Comparison of ENCODE assay signal across 1 cellular context in the genomic region with DNA sequence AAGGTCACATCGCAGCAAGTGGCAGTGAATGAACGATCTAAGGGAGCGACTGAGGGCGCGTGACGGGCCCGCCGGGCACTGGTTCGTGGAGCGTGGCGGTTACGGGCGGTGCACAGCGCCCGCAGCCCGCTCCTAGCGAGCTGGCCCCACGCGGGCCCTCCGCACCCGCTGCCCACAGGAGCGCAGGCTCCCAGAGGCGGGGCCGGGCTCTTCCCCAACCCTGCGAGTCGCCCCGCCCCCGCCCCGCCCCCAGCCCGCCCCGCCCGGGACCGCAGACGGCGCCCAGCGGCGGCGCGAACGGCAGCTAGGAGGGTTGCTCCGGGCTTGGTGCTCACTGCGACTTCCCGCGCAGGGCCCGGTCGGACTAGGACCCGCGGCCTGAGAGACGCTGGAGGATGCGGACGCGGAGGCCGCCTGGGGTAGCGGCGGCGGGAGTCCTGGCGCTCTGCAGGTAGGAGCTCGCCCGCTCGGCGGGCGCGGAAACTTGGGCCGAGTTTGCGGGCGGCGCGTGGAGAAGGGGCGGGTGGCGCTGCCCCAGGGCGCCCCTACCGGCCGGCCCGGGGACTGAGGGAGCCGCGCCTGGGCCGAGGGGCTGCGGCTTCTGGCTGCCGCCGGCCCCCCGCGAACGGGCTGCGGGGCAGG.
A peak's percentile ranks its signal among the peaks of the same experiment; 100 is the strongest.
TF ChIP-seq lines count a peak whose summit lies in the region.

Gene C15orf39 (plus strand): TSS at position 274 of the 642 bp plus-strand sequence. CDS start 4,167 bp downstream, outside the sequence.

TF ChIP-seq in K562, 482 proteins besides CTCF, POLR2A, EP300 and RAD21 (continued from another document and continues in another):
- TF ChIP-seq FOXP4 (CRISPR knock-in tag; IDR thresholded peaks at IDR 0.05; ENCODE audit: borderline replicate concordance), result no peak
- TF ChIP-seq SAFB (IDR thresholded peaks at IDR 0.05; ENCODE audit: borderline replicate concordance, low read depth, low read length), result peak; percentile 1; the same call in 1 of the 2 replicates
- no peak for TF ChIP-seq ZNF311 (CRISPR knock-in tag; IDR thresholded peaks at IDR 0.05)
- TF ChIP-seq CEBPG (CRISPR knock-in tag; IDR thresholded peaks at IDR 0.05), result no peak
- no peak for TF ChIP-seq CEBPG (tag; conservative IDR thresholded peaks at IDR 0.05 in 1 of 2, IDR thresholded peaks at IDR 0.05 in 1 of 2)
- TF ChIP-seq MXI1 (IDR thresholded peaks at IDR 0.05; ENCODE audit: low read depth, low read length), result 0 out of 2 replicates have a peak, but pooled peaks have one; percentile 10
- TF ChIP-seq RCOR1 (IDR thresholded peaks at IDR 0.05; ENCODE audit: borderline replicate concordance in 1 of 2, low read depth in 2 of 2, low read length in 2 of 2), result no peak; a peak in 1 of 4 replicates
- TF ChIP-seq HSF4 (CRISPR knock-in tag; IDR thresholded peaks at IDR 0.05; ENCODE audit: borderline replicate concordance), result no peak
- peak; percentile 12; the same call in 1 of the 2 replicates for TF ChIP-seq CREM (IDR thresholded peaks at IDR 0.05; ENCODE audit: low read depth)
- peak; percentile 58 for TF ChIP-seq NCOR1 (IDR thresholded peaks at IDR 0.05)
- no peak for TF ChIP-seq ZNF3 (CRISPR knock-in tag; IDR thresholded peaks at IDR 0.05)
- TF ChIP-seq ZFPM2 (CRISPR knock-in tag; IDR thresholded peaks at IDR 0.05), result peak; percentile 78; the same call in 1 of the 2 replicates
- no peak for TF ChIP-seq KLF6 (CRISPR knock-in tag; IDR thresholded peaks at IDR 0.05; ENCODE audit: borderline replicate concordance)
- TF ChIP-seq CGGBP1 (CRISPR knock-in tag; IDR thresholded peaks at IDR 0.05), result peak; percentile 86; the same call in 1 of the 2 replicates
- TF ChIP-seq, protein P1, sequence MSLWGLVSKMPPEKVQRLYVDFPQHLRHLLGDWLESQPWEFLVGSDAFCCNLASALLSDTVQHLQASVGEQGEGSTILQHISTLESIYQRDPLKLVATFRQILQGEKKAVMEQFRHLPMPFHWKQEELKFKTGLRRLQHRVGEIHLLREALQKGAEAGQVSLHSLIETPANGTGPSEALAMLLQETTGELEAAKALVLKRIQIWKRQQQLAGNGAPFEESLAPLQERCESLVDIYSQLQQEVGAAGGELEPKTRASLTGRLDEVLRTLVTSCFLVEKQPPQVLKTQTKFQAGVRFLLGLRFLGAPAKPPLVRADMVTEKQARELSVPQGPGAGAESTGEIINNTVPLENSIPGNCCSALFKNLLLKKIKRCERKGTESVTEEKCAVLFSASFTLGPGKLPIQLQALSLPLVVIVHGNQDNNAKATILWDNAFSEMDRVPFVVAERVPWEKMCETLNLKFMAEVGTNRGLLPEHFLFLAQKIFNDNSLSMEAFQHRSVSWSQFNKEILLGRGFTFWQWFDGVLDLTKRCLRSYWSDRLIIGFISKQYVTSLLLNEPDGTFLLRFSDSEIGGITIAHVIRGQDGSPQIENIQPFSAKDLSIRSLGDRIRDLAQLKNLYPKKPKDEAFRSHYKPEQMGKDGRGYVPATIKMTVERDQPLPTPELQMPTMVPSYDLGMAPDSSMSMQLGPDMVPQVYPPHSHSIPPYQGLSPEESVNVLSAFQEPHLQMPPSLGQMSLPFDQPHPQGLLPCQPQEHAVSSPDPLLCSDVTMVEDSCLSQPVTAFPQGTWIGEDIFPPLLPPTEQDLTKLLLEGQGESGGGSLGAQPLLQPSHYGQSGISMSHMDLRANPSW (CRISPR knock-in tag; IDR thresholded peaks at IDR 0.05), result 0 out of 2 replicates have a peak, but pooled peaks have one; percentile 43
- peak; percentile 52 for TF ChIP-seq SMAD1 (IDR thresholded peaks at IDR 0.05; ENCODE audit: low read depth, low read length, partially characterized antibody)
- no peak for TF ChIP-seq SNRNP70 (optimal IDR thresholded peaks at IDR 0.05; ENCODE audit: low read depth, low read length)
- TF ChIP-seq, protein P2, sequence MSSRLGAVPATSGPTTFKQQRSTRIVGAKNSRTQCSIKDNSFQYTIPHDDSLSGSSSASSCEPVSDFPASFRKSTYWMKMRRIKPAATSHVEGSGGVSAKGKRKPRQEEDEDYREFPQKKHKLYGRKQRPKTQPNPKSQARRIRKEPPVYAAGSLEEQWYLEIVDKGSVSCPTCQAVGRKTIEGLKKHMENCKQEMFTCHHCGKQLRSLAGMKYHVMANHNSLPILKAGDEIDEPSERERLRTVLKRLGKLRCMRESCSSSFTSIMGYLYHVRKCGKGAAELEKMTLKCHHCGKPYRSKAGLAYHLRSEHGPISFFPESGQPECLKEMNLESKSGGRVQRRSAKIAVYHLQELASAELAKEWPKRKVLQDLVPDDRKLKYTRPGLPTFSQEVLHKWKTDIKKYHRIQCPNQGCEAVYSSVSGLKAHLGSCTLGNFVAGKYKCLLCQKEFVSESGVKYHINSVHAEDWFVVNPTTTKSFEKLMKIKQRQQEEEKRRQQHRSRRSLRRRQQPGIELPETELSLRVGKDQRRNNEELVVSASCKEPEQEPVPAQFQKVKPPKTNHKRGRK (tag; IDR thresholded peaks at IDR 0.05), result no peak
- TF ChIP-seq, protein P3, sequence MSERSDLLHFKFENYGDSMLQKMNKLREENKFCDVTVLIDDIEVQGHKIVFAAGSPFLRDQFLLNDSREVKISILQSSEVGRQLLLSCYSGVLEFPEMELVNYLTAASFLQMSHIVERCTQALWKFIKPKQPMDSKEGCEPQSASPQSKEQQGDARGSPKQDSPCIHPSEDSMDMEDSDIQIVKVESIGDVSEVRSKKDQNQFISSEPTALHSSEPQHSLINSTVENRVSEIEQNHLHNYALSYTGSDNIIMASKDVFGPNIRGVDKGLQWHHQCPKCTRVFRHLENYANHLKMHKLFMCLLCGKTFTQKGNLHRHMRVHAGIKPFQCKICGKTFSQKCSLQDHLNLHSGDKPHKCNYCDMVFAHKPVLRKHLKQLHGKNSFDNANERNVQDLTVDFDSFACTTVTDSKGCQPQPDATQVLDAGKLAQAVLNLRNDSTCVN (CRISPR knock-in tag; IDR thresholded peaks at IDR 0.05), result no peak
- TF ChIP-seq NR2C2 (CRISPR knock-in tag; IDR thresholded peaks at IDR 0.05), result no peak
- TF ChIP-seq NR2C2 (tag; IDR thresholded peaks at IDR 0.05), result peak; percentile 47; the same call in 1 of the 2 replicates
- TF ChIP-seq HNRNPK (IDR thresholded peaks at IDR 0.05; ENCODE audit: low read depth, low read length, poor library complexity, severe bottlenecking), result no peak
- TF ChIP-seq MYC (IDR thresholded peaks at IDR 0.05; ENCODE audit: low read depth, low read length), result peak; percentile 93
- TF ChIP-seq MYC (CRISPR knock-in tag; IDR thresholded peaks at IDR 0.05; ENCODE audit: borderline replicate concordance, low read depth), result no peak
- TF ChIP-seq, protein P4, sequence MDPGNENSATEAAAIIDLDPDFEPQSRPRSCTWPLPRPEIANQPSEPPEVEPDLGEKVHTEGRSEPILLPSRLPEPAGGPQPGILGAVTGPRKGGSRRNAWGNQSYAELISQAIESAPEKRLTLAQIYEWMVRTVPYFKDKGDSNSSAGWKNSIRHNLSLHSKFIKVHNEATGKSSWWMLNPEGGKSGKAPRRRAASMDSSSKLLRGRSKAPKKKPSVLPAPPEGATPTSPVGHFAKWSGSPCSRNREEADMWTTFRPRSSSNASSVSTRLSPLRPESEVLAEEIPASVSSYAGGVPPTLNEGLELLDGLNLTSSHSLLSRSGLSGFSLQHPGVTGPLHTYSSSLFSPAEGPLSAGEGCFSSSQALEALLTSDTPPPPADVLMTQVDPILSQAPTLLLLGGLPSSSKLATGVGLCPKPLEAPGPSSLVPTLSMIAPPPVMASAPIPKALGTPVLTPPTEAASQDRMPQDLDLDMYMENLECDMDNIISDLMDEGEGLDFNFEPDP (CRISPR knock-in tag; IDR thresholded peaks at IDR 0.05), result no peak
- no peak for TF ChIP-seq CBFB (CRISPR knock-in tag; IDR thresholded peaks at IDR 0.05)
- TF ChIP-seq PML (IDR thresholded peaks at IDR 0.05; ENCODE audit: low read length), result peak; percentile 74
- TF ChIP-seq, protein P5, sequence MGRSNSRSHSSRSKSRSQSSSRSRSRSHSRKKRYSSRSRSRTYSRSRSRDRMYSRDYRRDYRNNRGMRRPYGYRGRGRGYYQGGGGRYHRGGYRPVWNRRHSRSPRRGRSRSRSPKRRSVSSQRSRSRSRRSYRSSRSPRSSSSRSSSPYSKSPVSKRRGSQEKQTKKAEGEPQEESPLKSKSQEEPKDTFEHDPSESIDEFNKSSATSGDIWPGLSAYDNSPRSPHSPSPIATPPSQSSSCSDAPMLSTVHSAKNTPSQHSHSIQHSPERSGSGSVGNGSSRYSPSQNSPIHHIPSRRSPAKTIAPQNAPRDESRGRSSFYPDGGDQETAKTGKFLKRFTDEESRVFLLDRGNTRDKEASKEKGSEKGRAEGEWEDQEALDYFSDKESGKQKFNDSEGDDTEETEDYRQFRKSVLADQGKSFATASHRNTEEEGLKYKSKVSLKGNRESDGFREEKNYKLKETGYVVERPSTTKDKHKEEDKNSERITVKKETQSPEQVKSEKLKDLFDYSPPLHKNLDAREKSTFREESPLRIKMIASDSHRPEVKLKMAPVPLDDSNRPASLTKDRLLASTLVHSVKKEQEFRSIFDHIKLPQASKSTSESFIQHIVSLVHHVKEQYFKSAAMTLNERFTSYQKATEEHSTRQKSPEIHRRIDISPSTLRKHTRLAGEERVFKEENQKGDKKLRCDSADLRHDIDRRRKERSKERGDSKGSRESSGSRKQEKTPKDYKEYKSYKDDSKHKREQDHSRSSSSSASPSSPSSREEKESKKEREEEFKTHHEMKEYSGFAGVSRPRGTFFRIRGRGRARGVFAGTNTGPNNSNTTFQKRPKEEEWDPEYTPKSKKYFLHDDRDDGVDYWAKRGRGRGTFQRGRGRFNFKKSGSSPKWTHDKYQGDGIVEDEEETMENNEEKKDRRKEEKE (IDR thresholded peaks at IDR 0.05; ENCODE audit: borderline replicate concordance in 1 of 2, control insufficient read depth in 1 of 2, low read depth in 2 of 2, low read length in 1 of 2), result no peak
- peak; percentile 62; the same call in 1 of the 2 replicates for TF ChIP-seq THAP12 (CRISPR knock-in tag; IDR thresholded peaks at IDR 0.05)
- TF ChIP-seq MED1 (CRISPR knock-in tag; IDR thresholded peaks at IDR 0.05; ENCODE audit: borderline replicate concordance), result no peak
- peak; percentile 40 for TF ChIP-seq KAT2B (IDR thresholded peaks at IDR 0.05; ENCODE audit: low read depth, low read length)
- TF ChIP-seq, protein P6, sequence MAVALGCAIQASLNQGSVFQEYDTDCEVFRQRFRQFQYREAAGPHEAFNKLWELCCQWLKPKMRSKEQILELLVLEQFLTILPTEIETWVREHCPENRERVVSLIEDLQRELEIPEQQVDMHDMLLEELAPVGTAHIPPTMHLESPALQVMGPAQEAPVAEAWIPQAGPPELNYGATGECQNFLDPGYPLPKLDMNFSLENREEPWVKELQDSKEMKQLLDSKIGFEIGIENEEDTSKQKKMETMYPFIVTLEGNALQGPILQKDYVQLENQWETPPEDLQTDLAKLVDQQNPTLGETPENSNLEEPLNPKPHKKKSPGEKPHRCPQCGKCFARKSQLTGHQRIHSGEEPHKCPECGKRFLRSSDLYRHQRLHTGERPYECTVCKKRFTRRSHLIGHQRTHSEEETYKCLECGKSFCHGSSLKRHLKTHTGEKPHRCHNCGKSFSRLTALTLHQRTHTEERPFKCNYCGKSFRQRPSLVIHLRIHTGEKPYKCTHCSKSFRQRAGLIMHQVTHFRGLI (CRISPR knock-in tag; IDR thresholded peaks at IDR 0.05), result no peak
- peak; percentile 55; the same call in 1 of the 2 replicates for TF ChIP-seq ZNF12 (CRISPR knock-in tag; IDR thresholded peaks at IDR 0.05)
- no peak for TF ChIP-seq STAT5B (CRISPR knock-in tag; IDR thresholded peaks at IDR 0.05)
- peak; percentile 80; the same call in 1 of the 2 replicates for TF ChIP-seq TAF7 (tag; IDR thresholded peaks at IDR 0.05)
- TF ChIP-seq FOS (IDR thresholded peaks at IDR 0.05; ENCODE audit: extremely low read depth, insufficient read length), result no peak
- peak; percentile 88 to 92; a peak in 3 of 4 replicates for TF ChIP-seq MAZ (CRISPR knock-in tag; conservative IDR thresholded peaks at IDR 0.05 in 1 of 2, IDR thresholded peaks at IDR 0.05 in 1 of 2)
- TF ChIP-seq YY1 (IDR thresholded peaks at IDR 0.05; ENCODE audit: borderline replicate concordance in 1 of 3, control insufficient read depth in 1 of 3, extremely low read depth in 1 of 3, insufficient read depth in 3 of 3, insufficient read length in 1 of 3, insufficient replicate concordance in 2 of 3, low read depth in 1 of 3, low read length in 2 of 3), result peak in 1 of 3 experiments; percentile 28
- peak; percentile 69 for TF ChIP-seq FIP1L1 (IDR thresholded peaks at IDR 0.05; ENCODE audit: low read depth, low read length, poor library complexity, severe bottlenecking)
- peak; percentile 84 for TF ChIP-seq POLR2AphosphoS5 (IDR thresholded peaks at IDR 0.05; ENCODE audit: control insufficient read depth, insufficient read depth, low read depth, low read length)
- TF ChIP-seq, protein P7, sequence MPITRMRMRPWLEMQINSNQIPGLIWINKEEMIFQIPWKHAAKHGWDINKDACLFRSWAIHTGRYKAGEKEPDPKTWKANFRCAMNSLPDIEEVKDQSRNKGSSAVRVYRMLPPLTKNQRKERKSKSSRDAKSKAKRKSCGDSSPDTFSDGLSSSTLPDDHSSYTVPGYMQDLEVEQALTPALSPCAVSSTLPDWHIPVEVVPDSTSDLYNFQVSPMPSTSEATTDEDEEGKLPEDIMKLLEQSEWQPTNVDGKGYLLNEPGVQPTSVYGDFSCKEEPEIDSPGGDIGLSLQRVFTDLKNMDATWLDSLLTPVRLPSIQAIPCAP (CRISPR knock-in tag; IDR thresholded peaks at IDR 0.05; ENCODE audit: borderline replicate concordance), result no peak
